In genomic region chr22:20319745-20320658, GRCh38 we compare ENCODE assay signal across 8 cellular contexts. TPM values are rescaled to one million over a fixed set of nuclear protein-coding genes. Genes with fewer than 3 reads are reported as not detected.
DNase-seq lines count a peak whose midpoint lies in the region; ATAC-seq and TF ChIP-seq lines count a peak whose summit lies in the region.

Gene DGCR6L, minus strand, starts transcription at chr22:20320060. Its CDS starts 72 bp downstream, at chr22:20319988.

- H3K9me3 Mint-ChIP-seq in nephron progenitor cell: peaks cover 2% of the 10 kb centered on the region
- no peaks in the 10 kb centered on the region for H3K9me3 Mint-ChIP-seq in stimulated activated naive CD8-positive, alpha-beta T cell treated with anti-CD3 and anti-CD28 coated beads, Interleukin-15, Interleukin-2, amounts not matched to agents 100 ng/mL and 50 ng/mL, for 24 hours

- TF ChIP-seq CTCF in fibroblast of villous mesenchyme (IDR thresholded peaks at IDR 0.05; ENCODE audit: insufficient read depth, low read depth, low read length) (no peak), nephron progenitor cell (IDR thresholded peaks at IDR 0.05) (no peak)

- no peak within 1 kb of the TSS for H3K27ac ChIP-seq in Karpas-422 (ENCODE audit: low read length)

- H3K79me2 ChIP-seq in Karpas-422 (ENCODE audit: low read length): no peaks in the 10 kb centered on the region; the same call in 1 of the 2 replicates

- no peaks in the 10 kb centered on the region for H3K36me3 ChIP-seq in Karpas-422 (ENCODE audit: insufficient read depth, low read length)

- H3K4me3 ChIP-seq in Karpas-422 (ENCODE audit: low read length) (peak within 1 kb of the TSS; percentile 76), fibroblast of villous mesenchyme (ENCODE audit: low read depth, low read length) (peak within 1 kb of the TSS; percentile 87)

- peak within 1 kb of the TSS; percentile 92 for H3K9ac ChIP-seq in Karpas-422 (ENCODE audit: low read length)

- no peaks in the 10 kb centered on the region for H4K20me1 ChIP-seq in Karpas-422 (ENCODE audit: insufficient read depth, low read depth, low read length)

- H3K9me3 ChIP-seq in Karpas-422 (ENCODE audit: low read length): no peaks in the 10 kb centered on the region

- ATAC-seq in GM21717 (IDR thresholded peaks at IDR 0.05; ENCODE audit: unreplicated experiment): peak; percentile 56

- peaks cover 25% of the 10 kb centered on the region for H3K4me1 ChIP-seq in Karpas-422 (ENCODE audit: low read length)

- peak within 1 kb of the TSS; percentile 80 for H3K27ac Mint-ChIP-seq in nephron progenitor cell
- peak within 1 kb of the TSS; percentile 86 for H3K27ac Mint-ChIP-seq in stimulated activated naive CD8-positive, alpha-beta T cell treated with anti-CD3 and anti-CD28 coated beads, Interleukin-15, Interleukin-2, amounts not matched to agents 100 ng/mL and 50 ng/mL, for 24 hours

- H3K4me2 ChIP-seq in Karpas-422 (ENCODE audit: low read depth, low read length, poor library complexity, severe bottlenecking): peak within 1 kb of the TSS; percentile 95

- H3K27me3 ChIP-seq in Karpas-422 (ENCODE audit: low read length): no peaks in the 10 kb centered on the region

- peak; percentile 62 for DNase-seq in DMS79 (lab: John Stamatoyannopoulos, UW)
- peak; percentile 98 for DNase-seq in Karpas-422
- peak; percentile 66 for DNase-seq in SHP77 treated with DMSO at 0.1 percent for 48 hours (lab: John Stamatoyannopoulos, UW)
- DNase-seq in activated gamma-delta T cell (lab: John Stamatoyannopoulos, UW): peak; percentile 94
- peak; percentile 94 for DNase-seq in fibroblast of villous mesenchyme (ENCODE audit: low read depth)
- DNase-seq in nephron progenitor cell: peak; percentile 98

- peak within 1 kb of the TSS; percentile 90 for H3K4me3 Mint-ChIP-seq in nephron progenitor cell
- peak within 1 kb of the TSS; percentile 91 for H3K4me3 Mint-ChIP-seq in stimulated activated naive CD8-positive, alpha-beta T cell treated with anti-CD3 and anti-CD28 coated beads, Interleukin-15, Interleukin-2, amounts not matched to agents 100 ng/mL and 50 ng/mL, for 24 hours

- H3K36me3 Mint-ChIP-seq in nephron progenitor cell (ENCODE audit: low read depth): no peaks in the 10 kb centered on the region
- no peaks in the 10 kb centered on the region for H3K36me3 Mint-ChIP-seq in stimulated activated naive CD8-positive, alpha-beta T cell treated with anti-CD3 and anti-CD28 coated beads, Interleukin-15, Interleukin-2, amounts not matched to agents 100 ng/mL and 50 ng/mL, for 24 hours (ENCODE audit: low read depth)

- H3K9me2 ChIP-seq in Karpas-422 (replicated peaks; ENCODE audit: insufficient read depth, low read length): no peaks in the 10 kb centered on the region

- H2AFZ ChIP-seq in Karpas-422 (ENCODE audit: low read length): peak within 1 kb of the TSS; percentile 98; the same call in 1 of the 2 replicates

- peaks cover 4% of the 10 kb centered on the region for H3K27me3 Mint-ChIP-seq in nephron progenitor cell (ENCODE audit: low read depth, poor library complexity)
- H3K27me3 Mint-ChIP-seq in stimulated activated naive CD8-positive, alpha-beta T cell treated with anti-CD3 and anti-CD28 coated beads, Interleukin-15, Interleukin-2, amounts not matched to agents 100 ng/mL and 50 ng/mL, for 24 hours: no peaks in the 10 kb centered on the region

- H3K4me1 Mint-ChIP-seq in nephron progenitor cell: peaks cover 57% of the 10 kb centered on the region
- H3K4me1 Mint-ChIP-seq in stimulated activated naive CD8-positive, alpha-beta T cell treated with anti-CD3 and anti-CD28 coated beads, Interleukin-15, Interleukin-2, amounts not matched to agents 100 ng/mL and 50 ng/mL, for 24 hours (ENCODE audit: low read depth): peaks cover 62% of the 10 kb centered on the region

RNA-seq across cellular contexts. Expression of gene DGCR6L, which starts in this region (rescaled TPM):
- 32.7 and 64.7 TPM in 2 replicates for total RNA-seq in Karpas-422 (2014; rRNA removed; shearing (Covaris generic); ENCODE audit: low replicate concordance)
- total RNA-seq in fibroblast of villous mesenchyme: 47.1 and 63.1 TPM in 2 replicates
